In genomic region chr2:200713704-200714064, GRCh38 we compare ENCODE assay signal across 1 cellular context.
TF ChIP-seq lines count a peak whose summit lies in the region.

No MANE protein-coding gene starts in this region.

TF ChIP-seq in IMR-90, 13 proteins besides CTCF, POLR2A, EP300 and RAD21 (continued from another document):
- TF ChIP-seq, protein P1, sequence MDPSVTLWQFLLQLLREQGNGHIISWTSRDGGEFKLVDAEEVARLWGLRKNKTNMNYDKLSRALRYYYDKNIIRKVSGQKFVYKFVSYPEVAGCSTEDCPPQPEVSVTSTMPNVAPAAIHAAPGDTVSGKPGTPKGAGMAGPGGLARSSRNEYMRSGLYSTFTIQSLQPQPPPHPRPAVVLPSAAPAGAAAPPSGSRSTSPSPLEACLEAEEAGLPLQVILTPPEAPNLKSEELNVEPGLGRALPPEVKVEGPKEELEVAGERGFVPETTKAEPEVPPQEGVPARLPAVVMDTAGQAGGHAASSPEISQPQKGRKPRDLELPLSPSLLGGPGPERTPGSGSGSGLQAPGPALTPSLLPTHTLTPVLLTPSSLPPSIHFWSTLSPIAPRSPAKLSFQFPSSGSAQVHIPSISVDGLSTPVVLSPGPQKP (IDR thresholded peaks at IDR 0.05; ENCODE audit: borderline replicate concordance, low read depth, low read length): no peak
- TF ChIP-seq FOS (IDR thresholded peaks at IDR 0.05; ENCODE audit: low read depth, low read length) (no peak), MAFK (IDR thresholded peaks at IDR 0.05; ENCODE audit: low read depth, low read length) (no peak)
